8 cellular contexts compared by ENCODE assay signal in genomic region chr12:92505373-92506340, GRCh38.
DNase-seq lines count a peak whose midpoint lies in the region; ATAC-seq and TF ChIP-seq lines count a peak whose summit lies in the region.

No MANE protein-coding gene starts in this region.

- peak overlapping the region; percentile 66 for H3K4me2 ChIP-seq in SU-DHL-6 (ENCODE audit: low read depth, low read length, poor library complexity, severe bottlenecking)

- H3K27ac ChIP-seq in CD8-positive, alpha-beta T cell (ENCODE audit: low read depth, low read length), result peak overlapping the region; percentile 48
- H3K27ac ChIP-seq in SU-DHL-6 (ENCODE audit: low read depth, low read length), result peak overlapping the region; percentile 28
- peak overlapping the region; percentile 91 to 93 for H3K27ac ChIP-seq in liver (ENCODE audit: low read depth in 1 of 2, low read length in 2 of 2)

- CTCF ChIA-PET in CD8-positive, alpha-beta T cell (lab: Charles Lee), result interaction anchor here (0.6 to 1.7 kb wide), 7 partner anchors 10 to 1124 kb away, joined by 3 to 5 read pairs (median 4); no protein-coding TSS in a partner anchor

- no peaks in the 10 kb centered on the region for H3K79me2 ChIP-seq in SU-DHL-6 (ENCODE audit: insufficient read depth, low read length)

- H3K9me3 Mint-ChIP-seq in CD8-positive, alpha-beta T cell, result peaks cover 2% of the 10 kb centered on the region

- H3K9me2 ChIP-seq in SU-DHL-6 (replicated peaks; ENCODE audit: insufficient read depth, low read length), result no peaks in the 10 kb centered on the region

- H4K20me1 ChIP-seq in SU-DHL-6 (ENCODE audit: low read depth, low read length), result no peaks in the 10 kb centered on the region

- peak overlapping the region; percentile 27 for H3K4me3 ChIP-seq in CD8-positive, alpha-beta T cell (ENCODE audit: low read depth, low read length)
- peak overlapping the region; percentile 45 for H3K4me3 ChIP-seq in SU-DHL-6 (ENCODE audit: insufficient read depth, low read length, poor library complexity, severe bottlenecking)
- peak overlapping the region in 1 of 3 donors; percentile 23 for H3K4me3 ChIP-seq in liver (ENCODE audit: low read depth in 1 of 3, low read length in 3 of 3)

- no peaks in the 10 kb centered on the region for H3K9me3 ChIP-seq in CD8-positive, alpha-beta T cell (ENCODE audit: low read length)
- H3K9me3 ChIP-seq in SU-DHL-6 (ENCODE audit: insufficient read depth, low read length) (no peaks in the 10 kb centered on the region), liver (ENCODE audit: control insufficient read depth in 4 of 4, low read length in 3 of 4) (no peaks in the 10 kb centered on the region)

- peak overlapping the region; percentile 80 for H3K4me3 Mint-ChIP-seq in CD8-positive, alpha-beta T cell

- no peaks in the 10 kb centered on the region for H3K27me3 Mint-ChIP-seq in CD8-positive, alpha-beta T cell (ENCODE audit: low read depth)

- no peaks in the 10 kb centered on the region for H3K36me3 Mint-ChIP-seq in CD8-positive, alpha-beta T cell

- WGBS in liver, result 15% methylated on average over 10 of the region's 10 CpGs

- H3K27me3 ChIP-seq in CD8-positive, alpha-beta T cell (ENCODE audit: insufficient read depth, low read length), result no peaks in the 10 kb centered on the region
- no peaks in the 10 kb centered on the region for H3K27me3 ChIP-seq in SU-DHL-6 (ENCODE audit: low read length)
- H3K27me3 ChIP-seq in liver (ENCODE audit: control insufficient read depth in 4 of 4, insufficient read depth in 4 of 4, low read length in 3 of 4), result no peaks in the 10 kb centered on the region

- peaks cover 9% of the 10 kb centered on the region for H3K4me1 ChIP-seq in CD8-positive, alpha-beta T cell (ENCODE audit: insufficient read depth, low read length)
- peaks cover 14 to 45% (median 23%) of the 10 kb centered on the region in 4 donors for H3K4me1 ChIP-seq in liver (ENCODE audit: control insufficient read depth in 4 of 4, insufficient read depth in 4 of 4, low read length in 3 of 4)

- POLR2A ChIA-PET in CD8-positive, alpha-beta T cell (lab: Charles Lee), result interaction anchor here (0.6 to 1.9 kb wide), 9 partner anchors 11 to 689 kb away, joined by 3 to 18 read pairs (median 5); partner anchors contain the start of gene BTG1

- peak overlapping the region; percentile 94 for H2AFZ ChIP-seq in SU-DHL-6 (ENCODE audit: low read depth, low read length, severe bottlenecking)

- peak overlapping the region; percentile 96 for H3K27ac Mint-ChIP-seq in CD8-positive, alpha-beta T cell

- intact Hi-C loops in CD8-positive, alpha-beta T cell (cut with DNase I, micrococcal nuclease), result no loop called here

- peak; percentile 80 for ATAC-seq in CD8-positive, alpha-beta T cell
- peak; percentile 24 for ATAC-seq in GM21825 (IDR thresholded peaks at IDR 0.05; ENCODE audit: unreplicated experiment)
- no peak for ATAC-seq in GM18873 (IDR thresholded peaks at IDR 0.05; ENCODE audit: low FRiP score, unreplicated experiment)

- no peaks in the 10 kb centered on the region for H3K36me3 ChIP-seq in CD8-positive, alpha-beta T cell (ENCODE audit: insufficient read depth, low read length)
- H3K36me3 ChIP-seq in SU-DHL-6 (ENCODE audit: low read length), result no peaks in the 10 kb centered on the region
- H3K36me3 ChIP-seq in liver (ENCODE audit: control insufficient read depth in 4 of 4, insufficient read depth in 3 of 4, low read depth in 1 of 4, low read length in 3 of 4), result no peaks in the 10 kb centered on the region

- H3K9ac ChIP-seq in SU-DHL-6 (ENCODE audit: low read length), result peak overlapping the region; percentile 47
- peak overlapping the region; percentile 1 to 84 for H3K9ac ChIP-seq in liver (ENCODE audit: low read depth in 1 of 2, low read length in 2 of 2)

- peaks cover 22% of the 10 kb centered on the region for H3K4me1 Mint-ChIP-seq in CD8-positive, alpha-beta T cell (ENCODE audit: low read depth)

- no peak for TF ChIP-seq CTCF in CD8-positive, alpha-beta T cell (IDR thresholded peaks at IDR 0.05)
- TF ChIP-seq CTCF in SU-DHL-6 (IDR thresholded peaks at IDR 0.05; ENCODE audit: insufficient read depth, low read length, poor library complexity, severe bottlenecking) (no peak), liver (IDR thresholded peaks at IDR 0.05; ENCODE audit: low read depth, low read length, missing input control) (no peak)

- no peaks in the 10 kb centered on the region for H3F3A ChIP-seq in SU-DHL-6 (ENCODE audit: insufficient read depth)

- peak in 6 of 7 experiments; percentile 11 to 58 (median 32) for DNase-seq in CD8-positive, alpha-beta T cell
- peak; percentile 32 for DNase-seq in brain pericyte (ENCODE audit: low read depth, low spot score)
- DNase-seq in stimulated activated CD4-positive, alpha-beta T cell treated with anti-CD3 and anti-CD28 coated beads, Interleukin-4, amount 100 ng/mL, for 24 hours, result peak; percentile 70
- DNase-seq in NK-92 treated with Interleukin-12 subunit alpha and Interleukin-12 subunit beta, amount 100 ng/mL, for 24 hours (lab: John Stamatoyannopoulos, UW), result no peak

- TF ChIP-seq RAD21 in liver (IDR thresholded peaks at IDR 0.05), result peak; percentile 16 to 20

TF ChIP-seq in liver, 16 proteins besides CTCF, POLR2A, EP300 and RAD21:
- TF ChIP-seq SP1 (IDR thresholded peaks at IDR 0.05) (peak; percentile 76), ATF3 (IDR thresholded peaks at IDR 0.05) (no peak), NR2F2 (IDR thresholded peaks at IDR 0.05) (peak; percentile 94), TAF1 (conservative IDR thresholded peaks at IDR 0.05) (no peak), YY1 (IDR thresholded peaks at IDR 0.05) (peak; percentile 22), HNF4G (IDR thresholded peaks at IDR 0.05) (no peak), RXRA (IDR thresholded peaks at IDR 0.05) (peak; percentile 6 to 24), HNF4A (conservative IDR thresholded peaks at IDR 0.05) (peak; percentile 54), FOXA1 (IDR thresholded peaks at IDR 0.05) (peak; percentile 30), JUND (IDR thresholded peaks at IDR 0.05) (no peak), FOXA2 (IDR thresholded peaks at IDR 0.05) (no peak), EGR1 (IDR thresholded peaks at IDR 0.05; ENCODE audit: low read depth in 2 of 2) (no peak), MAX (IDR thresholded peaks at IDR 0.05) (peak; percentile 22), GABPA (IDR thresholded peaks at IDR 0.05 in 1 of 2, conservative IDR thresholded peaks at IDR 0.05 in 1 of 2) (no peak), REST (IDR thresholded peaks at IDR 0.05) (no peak)
- TF ChIP-seq, protein P1, sequence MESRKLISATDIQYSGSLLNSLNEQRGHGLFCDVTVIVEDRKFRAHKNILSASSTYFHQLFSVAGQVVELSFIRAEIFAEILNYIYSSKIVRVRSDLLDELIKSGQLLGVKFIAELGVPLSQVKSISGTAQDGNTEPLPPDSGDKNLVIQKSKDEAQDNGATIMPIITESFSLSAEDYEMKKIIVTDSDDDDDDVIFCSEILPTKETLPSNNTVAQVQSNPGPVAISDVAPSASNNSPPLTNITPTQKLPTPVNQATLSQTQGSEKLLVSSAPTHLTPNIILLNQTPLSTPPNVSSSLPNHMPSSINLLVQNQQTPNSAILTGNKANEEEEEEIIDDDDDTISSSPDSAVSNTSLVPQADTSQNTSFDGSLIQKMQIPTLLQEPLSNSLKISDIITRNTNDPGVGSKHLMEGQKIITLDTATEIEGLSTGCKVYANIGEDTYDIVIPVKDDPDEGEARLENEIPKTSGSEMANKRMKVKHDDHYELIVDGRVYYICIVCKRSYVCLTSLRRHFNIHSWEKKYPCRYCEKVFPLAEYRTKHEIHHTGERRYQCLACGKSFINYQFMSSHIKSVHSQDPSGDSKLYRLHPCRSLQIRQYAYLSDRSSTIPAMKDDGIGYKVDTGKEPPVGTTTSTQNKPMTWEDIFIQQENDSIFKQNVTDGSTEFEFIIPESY (IDR thresholded peaks at IDR 0.05), result no peak

Comparison
In these comparisons a context has a peak if more than half of its experiments do, and no peak if none do; other contexts are left out.
1. H3K27ac ChIP-seq: peak in every context shown above with its lines; median percentile 92 in liver; 48 in CD8-positive, alpha-beta T cell; 28 in SU-DHL-6.